Comparison of ENCODE assay signal across 10 cellular contexts in genomic region chr19:55636723-55637122, GRCh38. TPM values are rescaled to one million over a fixed set of nuclear protein-coding genes. Genes with fewer than 3 reads are reported as not detected.
A peak's percentile ranks its signal among the peaks of the same experiment; 100 is the strongest.
DNase-seq lines count a peak whose midpoint lies in the region; ATAC-seq and TF ChIP-seq lines count a peak whose summit lies in the region.
"Had no signal": no experiment of that assay in that cellular context is flagged by ENCODE, and none has a peak within 500 bp of the region (broad histone marks: within the 10 kb centered on the region; RNA-seq: fewer than 3 reads in every experiment).

No MANE protein-coding gene starts in this region.

- no peak overlapping the region for H3K9ac ChIP-seq in OCI-LY3 (ENCODE audit: low read length)

- H4K20me1 ChIP-seq in OCI-LY3 (ENCODE audit: insufficient read depth, low read length) = no peaks in the 10 kb centered on the region

- H3K4me2 ChIP-seq in OCI-LY3 (ENCODE audit: low read length) = peak overlapping the region; percentile 88

- H2AFZ ChIP-seq in OCI-LY3 (ENCODE audit: low read depth, low read length) = no peak overlapping the region

- H3K4me3 Mint-ChIP-seq in T-helper 1 cell treated with Interleukin-12 subunit alpha and Interleukin-12 subunit beta and Interleukin-4 antibody, amounts not matched to agents 30 μg/mL and 1 μg/mL, for 36 hours = peak overlapping the region; percentile 100
- peak overlapping the region; percentile 100 for H3K4me3 Mint-ChIP-seq in dendritic cell treated with granulocyte-macrophage colony-stimulating factor and Interleukin-4, amounts not matched to agents 40 ng/mL and 50 ng/mL, for 4 days
- peak overlapping the region; percentile 99 for H3K4me3 Mint-ChIP-seq in progenitor cell of endocrine pancreas (ENCODE audit: low read depth)

- TF ChIP-seq CTCF in OCI-LY3 (IDR thresholded peaks at IDR 0.05; ENCODE audit: low read depth, low read length) (no peak), progenitor cell of endocrine pancreas (IDR thresholded peaks at IDR 0.05; ENCODE audit: unreplicated experiment) (no peak)

- no peak for ATAC-seq in HG02973 (IDR thresholded peaks at IDR 0.05; ENCODE audit: unreplicated experiment)

- peak overlapping the region; percentile 92; the same call in 1 of the 2 replicates for H3K4me3 ChIP-seq in OCI-LY3 (ENCODE audit: low read length)

- no peak overlapping the region for H3K27ac ChIP-seq in OCI-LY3 (ENCODE audit: low read length)
- H3K27ac ChIP-seq: SJSA1 had no signal

- peaks cover 3% of the 10 kb centered on the region for H3K36me3 ChIP-seq in OCI-LY3 (replicated peaks; ENCODE audit: low read depth, low read length)

- intact Hi-C loops in dendritic cell treated with granulocyte-macrophage colony-stimulating factor and Interleukin-4, amounts not matched to agents 40 ng/mL and 50 ng/mL, for 4 days (cut with micrococcal nuclease) = loop anchor here (5.0 kb wide), 1 partner anchor 39 kb away; the partner anchor contains the start of gene FIZ1

- no peaks in the 10 kb centered on the region for H3K9me3 Mint-ChIP-seq in T-helper 1 cell treated with Interleukin-12 subunit alpha and Interleukin-12 subunit beta and Interleukin-4 antibody, amounts not matched to agents 30 μg/mL and 1 μg/mL, for 36 hours
- H3K9me3 Mint-ChIP-seq in dendritic cell treated with granulocyte-macrophage colony-stimulating factor and Interleukin-4, amounts not matched to agents 40 ng/mL and 50 ng/mL, for 4 days = no peaks in the 10 kb centered on the region
- H3K9me3 Mint-ChIP-seq in progenitor cell of endocrine pancreas (ENCODE audit: low read depth) = no peaks in the 10 kb centered on the region

- no peaks in the 10 kb centered on the region for H3K27me3 ChIP-seq in OCI-LY3 (ENCODE audit: low read depth, low read length)
- H3K27me3 ChIP-seq: SJSA1 had no signal

- no peaks in the 10 kb centered on the region for H3K27me3 Mint-ChIP-seq in T-helper 1 cell treated with Interleukin-12 subunit alpha and Interleukin-12 subunit beta and Interleukin-4 antibody, amounts not matched to agents 30 μg/mL and 1 μg/mL, for 36 hours (ENCODE audit: low read depth)
- H3K27me3 Mint-ChIP-seq in dendritic cell treated with granulocyte-macrophage colony-stimulating factor and Interleukin-4, amounts not matched to agents 40 ng/mL and 50 ng/mL, for 4 days = no peaks in the 10 kb centered on the region
- H3K27me3 Mint-ChIP-seq in progenitor cell of endocrine pancreas = no peaks in the 10 kb centered on the region

- DNase-seq in T-helper 1 cell = no peak
- no peak for DNase-seq in progenitor cell of endocrine pancreas (ENCODE audit: low spot score, unreplicated experiment)
- no peak for DNase-seq in SW 1271 (lab: John Stamatoyannopoulos, UW)
- DNase-seq in HuH-7.5 (ENCODE audit: low spot score) = no peak
- DNase-seq: dermis blood vessel endothelial cell had no signal

- no peaks in the 10 kb centered on the region for H3K9me3 ChIP-seq in OCI-LY3 (ENCODE audit: insufficient read depth, low read length)
- H3K9me3 ChIP-seq: SJSA1 had no signal

- peaks cover 66% of the 10 kb centered on the region for H3K79me2 ChIP-seq in OCI-LY3 (ENCODE audit: low read length)

- peaks cover 46% of the 10 kb centered on the region for H3K4me1 Mint-ChIP-seq in T-helper 1 cell treated with Interleukin-12 subunit alpha and Interleukin-12 subunit beta and Interleukin-4 antibody, amounts not matched to agents 30 μg/mL and 1 μg/mL, for 36 hours (ENCODE audit: low read depth)
- peaks cover 70% of the 10 kb centered on the region for H3K4me1 Mint-ChIP-seq in dendritic cell treated with granulocyte-macrophage colony-stimulating factor and Interleukin-4, amounts not matched to agents 40 ng/mL and 50 ng/mL, for 4 days (ENCODE audit: low read depth)
- peaks cover 29% of the 10 kb centered on the region for H3K4me1 Mint-ChIP-seq in progenitor cell of endocrine pancreas (ENCODE audit: low read depth)

- peaks cover 19% of the 10 kb centered on the region for H3K36me3 Mint-ChIP-seq in T-helper 1 cell treated with Interleukin-12 subunit alpha and Interleukin-12 subunit beta and Interleukin-4 antibody, amounts not matched to agents 30 μg/mL and 1 μg/mL, for 36 hours (ENCODE audit: low read depth)
- peaks cover 50% of the 10 kb centered on the region for H3K36me3 Mint-ChIP-seq in dendritic cell treated with granulocyte-macrophage colony-stimulating factor and Interleukin-4, amounts not matched to agents 40 ng/mL and 50 ng/mL, for 4 days (ENCODE audit: low read depth)
- peaks cover 4% of the 10 kb centered on the region for H3K36me3 Mint-ChIP-seq in progenitor cell of endocrine pancreas (ENCODE audit: insufficient read depth)

- H3K27ac Mint-ChIP-seq in T-helper 1 cell treated with Interleukin-12 subunit alpha and Interleukin-12 subunit beta and Interleukin-4 antibody, amounts not matched to agents 30 μg/mL and 1 μg/mL, for 36 hours = peak overlapping the region; percentile 100
- peak overlapping the region; percentile 100 for H3K27ac Mint-ChIP-seq in dendritic cell treated with granulocyte-macrophage colony-stimulating factor and Interleukin-4, amounts not matched to agents 40 ng/mL and 50 ng/mL, for 4 days
- peak overlapping the region; percentile 99 for H3K27ac Mint-ChIP-seq in progenitor cell of endocrine pancreas

- H3K4me1 ChIP-seq in OCI-LY3 (ENCODE audit: low read length) = peaks cover 31% of the 10 kb centered on the region

RNA-seq across cellular contexts. Expression of gene ZNF580, which starts 4.1 kb away (rescaled TPM):
- total RNA-seq in progenitor cell of endocrine pancreas = 45.9 and 46.2 TPM in 2 replicates

RNA-seq across cellular contexts. Expression of gene ZNF581, which starts 6.7 kb away (rescaled TPM):
- 38.8 and 40.1 TPM in 2 replicates for total RNA-seq in progenitor cell of endocrine pancreas

RNA-seq across cellular contexts. Expression of gene CCDC106, which starts 11.3 kb away (rescaled TPM):
- total RNA-seq in progenitor cell of endocrine pancreas = 23.0 and 23.9 TPM in 2 replicates

RNA-seq across cellular contexts. Expression of gene ZNF784, which starts 12.4 kb away (rescaled TPM):
- total RNA-seq in progenitor cell of endocrine pancreas = 14.6 and 15.3 TPM in 2 replicates

RNA-seq across cellular contexts. Expression of gene U2AF2, which starts 18.1 kb away (rescaled TPM):
- total RNA-seq in progenitor cell of endocrine pancreas = 275 and 281 TPM in 2 replicates
